ENCODE assay signal across 8 cellular contexts in genomic region chr15:67838789-67839332, GRCh38. TPM values are rescaled to one million over a fixed set of nuclear protein-coding genes. Genes with fewer than 3 reads are reported as not detected.
DNase-seq lines count a peak whose midpoint lies in the region; ATAC-seq and TF ChIP-seq lines count a peak whose summit lies in the region.

No MANE protein-coding gene starts in this region.

- intact Hi-C loops in CD4-positive, alpha-beta T cell (cut with DNase I, micrococcal nuclease) = loop anchor here (1.0 to 10.0 kb wide), 8 partner anchors 56 to 892 kb away; partner anchors contain the start of genes C15orf61 (in 2 of the 2) and MAP2K5 (in 2 of the 2)
- intact Hi-C loops in heart right ventricle (cut with DNase I) = loop anchor here (2.0 to 10.0 kb wide), 10 partner anchors 64 to 894 kb away; partner anchors contain the start of genes C15orf61 (in 3 of the 10) and MAP2K5 (in 1 of the 10)
- intact Hi-C loops in ovary (cut with DNase I) = loop anchor here (5.0 to 10.0 kb wide), 6 partner anchors 297 to 894 kb away; partner anchors contain the start of genes C15orf61 (in 1 of the 4) and MAP2K5 (in 1 of the 4)

- H3K4me3 ChIP-seq in Jurkat, Clone E6-1 (ENCODE audit: low read length) = peak overlapping the region; percentile 83
- H3K4me3 ChIP-seq in heart right ventricle (peak overlapping the region in 9 of 10 donors; percentile 69 to 92 (median 89)), ovary (peak overlapping the region; percentile 80)

- H3K36me3 ChIP-seq in heart right ventricle (no peaks in the 10 kb centered on the region), ovary (no peaks in the 10 kb centered on the region)

- H3K4me3 Mint-ChIP-seq in CD4-positive, alpha-beta T cell = peak overlapping the region; percentile 97
- H3K4me3 Mint-ChIP-seq in activated T-cell treated with anti-CD3 and anti-CD28 coated beads, Interleukin-2, amount 50 U/mL, for 72 hours = peak overlapping the region; percentile 86 to 99

- no peak for DNase-seq in CD4-positive, alpha-beta T cell
- DNase-seq in Jurkat, Clone E6-1 (ENCODE audit: low read depth, low spot score) = no peak
- peak in 1 of 2 donors; percentile 7 for DNase-seq in activated T-cell treated with anti-CD3 and anti-CD28 coated beads, Interleukin-2, amount 50 U/mL, for 72 hours
- DNase-seq in heart right ventricle = peak in 1 of 2 donors; percentile 67
- peak; percentile 51 to 71 (median 61) for DNase-seq in ovary
- DNase-seq in cortex of kidney (lab: John Stamatoyannopoulos, UW) = no peak
- no peak for DNase-seq in ecto neural progenitor cell (ENCODE audit: low spot score)

- no peak for TF ChIP-seq CTCF in CD4-positive, alpha-beta T cell (IDR thresholded peaks at IDR 0.05)
- TF ChIP-seq CTCF in heart right ventricle (IDR thresholded peaks at IDR 0.05) = no peak
- TF ChIP-seq CTCF in ovary (IDR thresholded peaks at IDR 0.05) = no peak

- TF ChIP-seq EP300 in ovary (IDR thresholded peaks at IDR 0.05) = no peak

- no peaks in the 10 kb centered on the region for H3K9me3 ChIP-seq in CD4-positive, alpha-beta T cell (ENCODE audit: control insufficient read depth, low read length)
- H3K9me3 ChIP-seq in heart right ventricle = no peaks in the 10 kb centered on the region
- no peaks in the 10 kb centered on the region for H3K9me3 ChIP-seq in ovary

- H3K36me3 Mint-ChIP-seq in CD4-positive, alpha-beta T cell (ENCODE audit: low read depth) = peaks cover 11% of the 10 kb centered on the region
- H3K36me3 Mint-ChIP-seq in activated T-cell treated with anti-CD3 and anti-CD28 coated beads, Interleukin-2, amount 50 U/mL, for 72 hours (ENCODE audit: insufficient read depth in 2 of 2) = peaks cover 0 to 3% of the 10 kb centered on the region in 2 donors

- H3K4me1 Mint-ChIP-seq in CD4-positive, alpha-beta T cell (ENCODE audit: low read depth) = peaks cover 66% of the 10 kb centered on the region
- peaks cover 40% of the 10 kb centered on the region for H3K4me1 Mint-ChIP-seq in activated T-cell treated with anti-CD3 and anti-CD28 coated beads, Interleukin-2, amount 50 U/mL, for 72 hours (ENCODE audit: low read depth)

- CTCF ChIA-PET in CD4-positive, alpha-beta T cell (lab: Charles Lee) = interaction anchor here (1.4 kb wide), 1 partner anchor 382 kb away, joined by 5 read pairs; no protein-coding TSS in a partner anchor

- peaks cover 25% of the 10 kb centered on the region for H3K27me3 ChIP-seq in CD4-positive, alpha-beta T cell (ENCODE audit: control insufficient read depth, insufficient read depth, low read length)
- peaks cover 8 to 26% (median 23%) of the 10 kb centered on the region in 7 donors for H3K27me3 ChIP-seq in heart right ventricle
- H3K27me3 ChIP-seq in ovary = peaks cover under 1% of the 10 kb centered on the region

- TF ChIP-seq POLR2A in ovary (IDR thresholded peaks at IDR 0.05) = no peak

- 8% methylated on average over 25 of the region's 25 CpGs for WGBS in heart right ventricle, 2 donors
- 7 to 8% (median 7%) methylated on average over 25 of the region's 25 CpGs for WGBS in ovary, 3 donors

- H3K9me3 Mint-ChIP-seq in CD4-positive, alpha-beta T cell = no peaks in the 10 kb centered on the region
- no peaks in the 10 kb centered on the region for H3K9me3 Mint-ChIP-seq in activated T-cell treated with anti-CD3 and anti-CD28 coated beads, Interleukin-2, amount 50 U/mL, for 72 hours

- ATAC-seq in CD4-positive, alpha-beta T cell (ENCODE audit: poor library complexity) = no peak
- no peak for ATAC-seq in activated T-cell treated with anti-CD3 and anti-CD28 coated beads, Interleukin-2, amount 50 U/mL, for 72 hours (replicated peaks in 1 of 2)
- ATAC-seq in heart right ventricle (peak in 7 of 8 donors; percentile 18 to 60 (median 50)), HG02885 (IDR thresholded peaks at IDR 0.05; ENCODE audit: poor library complexity, unreplicated experiment) (no peak)

- peak overlapping the region; percentile 99 for H3K27ac Mint-ChIP-seq in CD4-positive, alpha-beta T cell
- no peak overlapping the region for H3K27ac Mint-ChIP-seq in activated T-cell treated with anti-CD3 and anti-CD28 coated beads, Interleukin-2, amount 50 U/mL, for 72 hours

- peak overlapping the region; percentile 83 for H3K27ac ChIP-seq in CD4-positive, alpha-beta T cell (ENCODE audit: low read depth, low read length)
- H3K27ac ChIP-seq in heart right ventricle = peak overlapping the region in 9 of 10 donors; percentile 25 to 98 (median 95)
- H3K27ac ChIP-seq in ovary = peak overlapping the region; percentile 6 to 27

- H3K4me1 ChIP-seq in heart right ventricle = peaks cover 17 to 52% (median 42%) of the 10 kb centered on the region in 9 donors
- H3K4me1 ChIP-seq in ovary (ENCODE audit: insufficient read depth) = peaks cover 23% of the 10 kb centered on the region

- peaks cover 34% of the 10 kb centered on the region for H3K27me3 Mint-ChIP-seq in CD4-positive, alpha-beta T cell
- peaks cover 30% of the 10 kb centered on the region for H3K27me3 Mint-ChIP-seq in activated T-cell treated with anti-CD3 and anti-CD28 coated beads, Interleukin-2, amount 50 U/mL, for 72 hours (ENCODE audit: low read depth)

- POLR2A ChIA-PET in CD4-positive, alpha-beta T cell (lab: Charles Lee) = interaction anchor here (1.1 to 2.1 kb wide), 3 partner anchors 55 to 318 kb away, joined by 7 to 8 read pairs (median 8); partner anchors contain the start of genes C15orf61 and MAP2K5

RNA-seq across cellular contexts. Expression of gene RNU6-1, which starts 1.0 kb away (rescaled TPM):
- total RNA-seq in CD4-positive, alpha-beta T cell = not detected
- polyA plus RNA-seq in Jurkat, Clone E6-1 (2012; ENCODE audit: insufficient read depth, insufficient read length) = not detected
- not detected for total RNA-seq in activated T-cell treated with anti-CD3 and anti-CD28 coated beads, Interleukin-2, amount 50 U/mL, for 72 hours
- total RNA-seq in heart right ventricle (not detected), ovary (not detected)
- polyA plus RNA-seq in heart right ventricle (not detected), ovary (not detected)

RNA-seq across cellular contexts. Expression of gene SKOR1, which starts 13.6 kb away (rescaled TPM):
- 1 to 10 TPM; 1.8 to 2.2 TPM for total RNA-seq in CD4-positive, alpha-beta T cell
- polyA plus RNA-seq in Jurkat, Clone E6-1 (2012; ENCODE audit: insufficient read depth, insufficient read length) = not detected
- under 1 TPM; 0.31 to 0.95 TPM for total RNA-seq in activated T-cell treated with anti-CD3 and anti-CD28 coated beads, Interleukin-2, amount 50 U/mL, for 72 hours
- total RNA-seq in heart right ventricle (under 1 TPM; 0.07 to 0.40 (median 0.16) TPM), ovary (1 to 10 TPM in 2 of 7 donors, under 1 TPM in 5; 0.34 to 1.2 (median 0.92) TPM)
- polyA plus RNA-seq in heart right ventricle (under 1 TPM; 0.15 to 0.16 TPM), ovary (under 1 TPM; 0.05 to 0.67 TPM)

Comparison
In these comparisons a context has a peak if more than half of its experiments do, and no peak if none do; other contexts are left out.
1. ATAC-seq: peak in heart right ventricle (7 of 8); none in CD4-positive, alpha-beta T cell (single experiment), activated T-cell treated with anti-CD3 and anti-CD28 coated beads, Interleukin-2, amount 50 U/mL, for 72 hours (0 of 2) and HG02885 (single experiment).
2. DNase-seq: peak in ovary (5 of 5); none in CD4-positive, alpha-beta T cell (0 of 10), Jurkat, Clone E6-1 (single experiment), cortex of kidney (single experiment) and ecto neural progenitor cell (single experiment).
3. H3K27ac ChIP-seq: peak in every context shown above with its lines; median percentile 95 in heart right ventricle; 83 in CD4-positive, alpha-beta T cell; 16 in ovary.
4. Peak in every context shown above with its lines, with median percentiles within 50 percentile points of each other: H3K4me3 ChIP-seq.